Comparison of ENCODE assay signal across 22 cellular contexts in the genomic region with DNA sequence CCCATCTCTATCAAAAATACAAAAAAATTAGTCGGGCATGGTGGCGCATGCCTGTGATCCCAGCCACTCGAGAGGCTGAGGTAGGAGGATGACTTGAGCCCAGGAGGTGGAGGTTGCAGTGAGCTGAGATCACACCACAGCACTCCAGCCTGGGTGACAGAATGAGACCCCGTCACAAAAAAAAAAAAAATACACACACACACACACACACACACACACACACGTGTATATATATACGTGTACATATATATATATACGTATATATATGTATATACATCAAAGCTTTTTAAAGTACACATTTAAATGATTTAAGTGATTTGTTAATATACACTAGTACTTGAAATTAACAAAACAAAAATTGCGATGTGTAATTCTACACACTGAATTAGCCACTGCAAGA.
"Had no signal": no experiment of that assay in that cellular context is flagged by ENCODE, and none has a peak within 500 bp of the region (broad histone marks: within the 10 kb centered on the region; RNA-seq: fewer than 3 reads in every experiment).

No MANE protein-coding gene starts in this region.

- DNase-seq: dermis blood vessel endothelial cell; dorsolateral prefrontal cortex; effector CD4-positive, alpha-beta T cell; effector memory CD4-positive, alpha-beta T cell; foreskin keratinocyte; heart left ventricle; hypothalamus; left cardiac atrium; left lung; left ventricle myocardium superior; lower lobe of right lung; mesenchymal stem cell; mucosa of descending colon; naive B cell; naive thymus-derived CD8-positive, alpha-beta T cell had no signal

- H3K36me3 ChIP-seq: esophagus muscularis mucosa, left lung had no signal

- H3K4me3 ChIP-seq: coronary artery, dorsolateral prefrontal cortex, esophagus muscularis mucosa, gastroesophageal sphincter, heart left ventricle, hepatocyte, left lung, lower lobe of right lung, mucosa of descending colon had no signal

- H3K27ac ChIP-seq: coronary artery, dorsolateral prefrontal cortex, esophagus muscularis mucosa, foreskin keratinocyte, gastroesophageal sphincter, heart left ventricle, hepatocyte, left lung, lower lobe of right lung had no signal

- H3K27me3 ChIP-seq: dorsolateral prefrontal cortex, esophagus muscularis mucosa, foreskin keratinocyte, gastroesophageal sphincter, heart left ventricle, hepatocyte, left lung had no signal

- ATAC-seq: foreskin keratinocyte; gastroesophageal sphincter; heart left ventricle; left cardiac atrium; left lung; left ventricle myocardium superior; lower lobe of right lung; mucosa of descending colon; naive thymus-derived CD8-positive, alpha-beta T cell had no signal

- FAIRE-seq: endothelial cell of umbilical vein, frontal cortex, keratinocyte had no signal

- H3K9me3 ChIP-seq: esophagus muscularis mucosa, gastroesophageal sphincter, heart left ventricle, left lung, lower lobe of right lung, mucosa of descending colon had no signal

- H3K4me2 ChIP-seq: hepatocyte had no signal

- H2AFZ ChIP-seq: hepatocyte had no signal
